Comparison of ENCODE assay signal across 19 cellular contexts in the genomic region with DNA sequence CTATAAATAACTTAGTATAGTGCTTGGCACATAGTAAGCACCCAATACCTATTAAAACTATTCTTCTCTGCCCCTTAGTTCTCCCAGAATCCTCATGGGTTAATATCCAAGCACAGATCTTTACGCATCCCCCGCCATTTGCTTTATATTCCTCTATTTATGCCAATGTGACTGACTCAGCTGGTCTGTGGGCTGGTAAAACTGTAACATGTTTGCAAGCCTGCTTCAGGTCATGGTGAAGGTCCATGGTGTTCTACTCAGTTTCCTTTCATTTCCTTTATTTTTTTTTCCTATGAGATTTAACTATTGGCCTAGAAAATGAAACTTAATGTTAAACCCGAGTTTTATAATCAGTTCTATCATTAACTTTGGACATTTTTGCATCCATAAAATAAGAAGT.
"Had no signal": no experiment of that assay in that cellular context is flagged by ENCODE, and none has a peak within 500 bp of the region (broad histone marks: within the 10 kb centered on the region; RNA-seq: fewer than 3 reads in every experiment).

No MANE protein-coding gene starts in this region.

- H3K9me3 ChIP-seq: ascending aorta, transverse colon had no signal

- H3K36me3 ChIP-seq: ascending aorta, transverse colon had no signal

- H3K27ac Mint-ChIP-seq: activated T-cell treated with anti-CD3 and anti-CD28 coated beads, Interleukin-2, amount 50 U/mL, for 72 hours; naive thymus-derived CD8-positive, alpha-beta T cell; T-helper 1 cell treated with Interleukin-12 subunit alpha and Interleukin-12 subunit beta and Interleukin-4 antibody, amounts not matched to agents 30 μg/mL and 1 μg/mL, for 36 hours had no signal

- H3K27ac ChIP-seq: epithelial cell of prostate, foreskin keratinocyte, parathyroid adenoma had no signal

- H3K4me1 ChIP-seq: foreskin keratinocyte, parathyroid adenoma, transverse colon had no signal

- DNase-seq: activated CD4-positive, alpha-beta T cell treated with anti-CD3 and anti-CD28 coated beads, Interleukin-2, amount 50 U/mL, for 1 hour; activated CD4-positive, CD25-positive, alpha-beta regulatory T cell treated with anti-CD3 and anti-CD28 coated beads, Interleukin-2, amount 50 U/mL, for 72 hours; activated CD8-positive, alpha-beta memory T cell treated with anti-CD3 and anti-CD28 coated beads, Interleukin-2, amount 50 U/mL, for 4 hours; activated effector memory CD4-positive, alpha-beta T cell treated with anti-CD3 and anti-CD28 coated beads, Interleukin-2, amount 50 U/mL, for 16 hours; activated naive CD4-positive, alpha-beta T cell treated with anti-CD3 and anti-CD28 coated beads, Interleukin-2, amount 50 U/mL, for 16 hours; activated T-cell treated with anti-CD3 and anti-CD28 coated beads, Interleukin-2, amount 50 U/mL, for 72 hours; cerebellar nuclear complex; effector memory CD4-positive, alpha-beta T cell; foreskin keratinocyte; glutamatergic neuron; naive thymus-derived CD8-positive, alpha-beta T cell; stimulated activated CD4-positive, alpha-beta T cell treated with anti-CD3 and anti-CD28 coated beads, Interleukin-2, amount 100 ng/mL, for 24 hours; stimulated activated naive CD8-positive, alpha-beta T cell treated with anti-CD3 and anti-CD28 coated beads, Interleukin-15, Interleukin-2, amounts not matched to agents 100 U/mL and 50 U/mL, for 24 hours; substantia nigra; transverse colon had no signal

- H3K9ac ChIP-seq: parathyroid adenoma had no signal

- H3K27me3 ChIP-seq: ascending aorta, foreskin keratinocyte, transverse colon had no signal

- H3K4me3 ChIP-seq: ascending aorta, transverse colon had no signal

- ATAC-seq: activated T-cell treated with anti-CD3 and anti-CD28 coated beads, Interleukin-2, amount 50 U/mL, for 72 hours; foreskin keratinocyte; naive thymus-derived CD8-positive, alpha-beta T cell; stimulated activated naive CD8-positive, alpha-beta T cell treated with anti-CD3 and anti-CD28 coated beads, Interleukin-15, Interleukin-2, amounts not matched to agents 100 U/mL and 50 U/mL, for 24 hours had no signal

- H3K4me3 Mint-ChIP-seq: activated T-cell treated with anti-CD3 and anti-CD28 coated beads, Interleukin-2, amount 50 U/mL, for 72 hours; naive thymus-derived CD8-positive, alpha-beta T cell; T-helper 1 cell treated with Interleukin-12 subunit alpha and Interleukin-12 subunit beta and Interleukin-4 antibody, amounts not matched to agents 30 μg/mL and 1 μg/mL, for 36 hours had no signal
